ENCODE assay signal across 26 cellular contexts in the genomic region with DNA sequence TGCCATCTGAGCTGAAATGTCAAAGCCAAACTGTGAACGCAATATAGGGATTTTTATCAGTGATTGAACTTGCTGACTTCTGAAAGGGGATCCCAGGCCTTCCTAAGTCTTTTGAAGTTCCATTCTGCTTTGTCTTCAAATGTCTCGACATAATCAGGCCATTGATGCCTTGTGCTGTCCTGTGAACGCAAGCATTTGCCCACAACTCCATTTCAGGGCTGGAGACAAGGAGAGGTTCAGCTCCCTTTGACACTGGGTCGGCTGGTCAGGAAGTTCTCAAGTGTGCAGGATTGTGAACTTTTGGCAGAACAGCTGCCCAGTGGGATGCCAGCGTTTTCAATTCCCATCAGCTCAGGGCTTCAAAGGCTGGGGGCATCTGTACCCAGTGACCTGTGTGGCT.
"Had no signal": no experiment of that assay in that cellular context is flagged by ENCODE, and none has a peak within 500 bp of the region (broad histone marks: within the 10 kb centered on the region; RNA-seq: fewer than 3 reads in every experiment).

No MANE protein-coding gene starts in this region.

- H3K4me3 ChIP-seq: coronary artery, dorsolateral prefrontal cortex, esophagus muscularis mucosa, gastroesophageal sphincter had no signal

- H3K36me3 ChIP-seq: brain microvascular endothelial cell, esophagus muscularis mucosa, gastroesophageal sphincter had no signal

- H3K27me3 ChIP-seq: brain microvascular endothelial cell, dorsolateral prefrontal cortex, esophagus muscularis mucosa, foreskin keratinocyte, gastroesophageal sphincter had no signal

- H3K27ac ChIP-seq: brain microvascular endothelial cell, coronary artery, dorsolateral prefrontal cortex, esophagus muscularis mucosa, foreskin keratinocyte, gastroesophageal sphincter had no signal

- ATAC-seq: activated CD4-positive, alpha-beta T cell treated with anti-CD3 and anti-CD28 coated beads for 36 hours; activated CD8-positive, alpha-beta T cell treated with anti-CD3 and anti-CD28 coated beads for 36 hours; activated T-cell treated with anti-CD3 and anti-CD28 coated beads, Interleukin-2, amount 50 U/mL, for 4 hours; activated T-helper 17 cell treated with anti-CD3 and anti-CD28 coated beads, Interleukin-2, amount 50 U/mL, for 72 hours; effector memory CD8-positive, alpha-beta T cell; foreskin keratinocyte; gastroesophageal sphincter had no signal

- DNase-seq: activated CD4-positive, alpha-beta T cell treated with anti-CD3 and anti-CD28 coated beads for 36 hours; activated CD4-positive, alpha-beta T cell treated with anti-CD3 and anti-CD28 coated beads, Interleukin-2, amount 50 U/mL, for 1 hour; activated CD4-positive, alpha-beta T cell treated with anti-CD3 and anti-CD28 coated beads, Interleukin-2, amount 50 U/mL, for 48 hours; activated CD4-positive, CD25-positive, alpha-beta regulatory T cell; activated CD4-positive, CD25-positive, alpha-beta regulatory T cell treated with anti-CD3 and anti-CD28 coated beads, Interleukin-2, amount 50 U/mL, for 72 hours; activated CD8-positive, alpha-beta memory T cell treated with anti-CD3 and anti-CD28 coated beads for 24 hours; activated CD8-positive, alpha-beta T cell treated with anti-CD3 and anti-CD28 coated beads for 36 hours; activated effector memory CD4-positive, alpha-beta T cell treated with Interleukin-2 at 50 U/mL for 16 hours; activated gamma-delta T cell treated with Interleukin-2 at 50 U/mL for 16 hours; activated naive CD4-positive, alpha-beta T cell treated with anti-CD3 and anti-CD28 coated beads, Interleukin-2, amount 50 U/mL, for 16 hours; activated naive CD4-positive, alpha-beta T cell treated with Interleukin-2 at 50 U/mL for 16 hours; activated T-cell treated with anti-CD3 and anti-CD28 coated beads, Interleukin-2, amount 50 U/mL, for 4 hours; amniotic stem cell; anterior cingulate cortex; brain microvascular endothelial cell; dorsolateral prefrontal cortex; effector memory CD8-positive, alpha-beta T cell; erythroblast; foreskin keratinocyte; T-helper 2 cell had no signal

- FAIRE-seq: astrocyte, bronchial epithelial cell had no signal

- H3K4me1 ChIP-seq: esophagus muscularis mucosa, foreskin keratinocyte, gastroesophageal sphincter had no signal
